Comparison of ENCODE assay signal across 15 cellular contexts in the genomic region with DNA sequence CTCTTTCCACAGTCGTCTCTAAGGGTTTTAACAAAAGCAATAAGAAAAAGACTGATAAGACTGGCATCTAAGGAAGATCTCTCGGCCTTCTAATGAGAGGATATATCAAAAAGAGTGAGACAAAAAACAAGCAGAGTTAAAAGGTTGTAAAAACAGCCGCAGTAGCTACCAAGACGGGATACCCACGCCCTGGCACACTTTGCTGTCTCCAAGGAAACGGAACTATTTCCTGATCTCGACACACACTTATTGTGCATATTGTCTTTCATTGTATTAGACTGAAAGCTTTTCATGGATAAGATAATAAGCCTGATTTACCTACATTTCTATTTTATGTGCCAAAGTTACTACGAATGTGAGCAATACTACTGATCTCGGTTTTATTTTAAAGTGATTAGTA.
"Had no signal": no experiment of that assay in that cellular context is flagged by ENCODE, and none has a peak within 500 bp of the region (broad histone marks: within the 10 kb centered on the region; RNA-seq: fewer than 3 reads in every experiment).

No MANE protein-coding gene starts in this region.

- ATAC-seq: gastroesophageal sphincter had no signal

- H3K9me3 Mint-ChIP-seq: T-helper 2 cell treated with Interferon-gamma antibody and Interleukin-4, amounts not matched to agents 5 μg/mL and 100 μg/mL, for 36 hours had no signal

- H3K27me3 ChIP-seq: adrenal gland, gastroesophageal sphincter, right atrium auricular region, upper lobe of left lung had no signal

- H3K36me3 ChIP-seq: adrenal gland, gastroesophageal sphincter, neutrophil, right atrium auricular region, upper lobe of left lung had no signal

- H3K9me3 ChIP-seq: adrenal gland, gastroesophageal sphincter, neutrophil, upper lobe of left lung had no signal

- H3K4me1 ChIP-seq: adrenal gland, right atrium auricular region, upper lobe of left lung had no signal

- H3K4me3 Mint-ChIP-seq: T-helper 2 cell treated with Interferon-gamma antibody and Interleukin-4, amounts not matched to agents 5 μg/mL and 100 μg/mL, for 36 hours had no signal

- DNase-seq: activated CD4-positive, alpha-beta T cell treated with anti-CD3 and anti-CD28 coated beads, Interleukin-2, amount 50 U/mL, for 4 hours; activated CD4-positive, CD25-positive, alpha-beta regulatory T cell treated with anti-CD3 and anti-CD28 coated beads, Interleukin-2, amount 50 U/mL, for 72 hours; activated naive CD4-positive, alpha-beta T cell treated with anti-CD3 and anti-CD28 coated beads, Interleukin-2, amount 50 U/mL, for 16 hours; activated T-cell treated with anti-CD3 and anti-CD28 coated beads, Interleukin-2, amount 50 U/mL, for 1 hour; adrenal gland; central memory CD4-positive, alpha-beta T cell; cortex of kidney; effector CD8-positive, alpha-beta T cell; stimulated activated CD4-positive, alpha-beta T cell treated with anti-CD3 and anti-CD28 coated beads, Interleukin-2, amount 100 ng/mL, for 24 hours; stimulated activated naive CD4-positive, alpha-beta T cell had no signal

- H3K27ac Mint-ChIP-seq: T-helper 2 cell treated with Interferon-gamma antibody and Interleukin-4, amounts not matched to agents 5 μg/mL and 100 μg/mL, for 36 hours had no signal

- H3K4me3 ChIP-seq: adrenal gland, gastroesophageal sphincter, right atrium auricular region, upper lobe of left lung had no signal
